17 cellular contexts compared by ENCODE assay signal in genomic region chr21:46431884-46432488, GRCh38. TPM values are rescaled to one million over a fixed set of nuclear protein-coding genes. Genes with fewer than 3 reads are reported as not detected.
DNase-seq lines count a peak whose midpoint lies in the region; ATAC-seq, FAIRE-seq and TF ChIP-seq lines count a peak whose summit lies in the region.
"Had no signal": no experiment of that assay in that cellular context is flagged by ENCODE, and none has a peak within 500 bp of the region (broad histone marks: within the 10 kb centered on the region; RNA-seq: fewer than 3 reads in every experiment).

No MANE protein-coding gene starts in this region.

- H3F3A ChIP-seq in PC-9 (ENCODE audit: insufficient read depth, low read depth): no peaks in the 10 kb centered on the region

- H3K9me2 ChIP-seq in PC-9 (ENCODE audit: insufficient read depth): no peaks in the 10 kb centered on the region

- H3K36me3 ChIP-seq in right atrium auricular region (peaks cover 75% of the 10 kb centered on the region), HepG2 (replicated peaks in 1 of 2; ENCODE audit: control insufficient read depth in 1 of 2, insufficient read depth in 2 of 2, low read length in 2 of 2) (peaks cover 24 to 66% of the 10 kb centered on the region in 2 experiments), PC-9 (ENCODE audit: low read depth) (no peaks in the 10 kb centered on the region), BE2C (peaks cover 70% of the 10 kb centered on the region)

- H3K27me3 ChIP-seq in right atrium auricular region (no peaks in the 10 kb centered on the region), HepG2 (ENCODE audit: control insufficient read depth in 1 of 2, insufficient read depth in 2 of 2, low read length in 2 of 2) (no peaks in the 10 kb centered on the region), PC-9 (ENCODE audit: insufficient read depth, low read depth) (no peaks in the 10 kb centered on the region), BE2C (no peaks in the 10 kb centered on the region)
- H3K27me3 ChIP-seq: transverse colon had no signal

- no peaks in the 10 kb centered on the region for H4K20me1 ChIP-seq in HepG2 (ENCODE audit: insufficient read depth, low read length)
- no peaks in the 10 kb centered on the region for H4K20me1 ChIP-seq in PC-9 (ENCODE audit: insufficient read depth)

- H3K4me3 ChIP-seq in right atrium auricular region (no peak overlapping the region), HepG2 (replicated peaks in 1 of 3; ENCODE audit: insufficient read depth in 1 of 3, low read depth in 2 of 3, low read length in 3 of 3) (no peak overlapping the region), PC-9 (no peak overlapping the region), BE2C (ENCODE audit: low read depth, low read length) (no peak overlapping the region)
- H3K4me3 ChIP-seq: transverse colon had no signal

- H3K4me2 ChIP-seq in HepG2 (ENCODE audit: low read depth, low read length) (no peak overlapping the region), PC-9 (no peak overlapping the region)

- no peak overlapping the region for H2AFZ ChIP-seq in HepG2 (ENCODE audit: low read length)
- no peak overlapping the region for H2AFZ ChIP-seq in PC-9

- TF ChIP-seq EP300 in HepG2 (IDR thresholded peaks at IDR 0.05; ENCODE audit: low read depth in 2 of 2, low read length in 2 of 2) (no peak), HepG2 (CRISPR knock-in tag; IDR thresholded peaks at IDR 0.05; ENCODE audit: borderline replicate concordance) (no peak)

- intact Hi-C loops in Right ventricle myocardium inferior (cut with DNase I): no loop called here
- intact Hi-C loops in activated T-helper 1 cell treated with anti-CD3 and anti-CD28 coated beads, Interleukin-12 subunit alpha, Interleukin-12 subunit beta, Interleukin-2, Interleukin-4 antibody, amounts not matched to agents 30 ng/mL and 10 ng/mL and 1 ng/mL, durations not matched to agents 14 hours and 24 hours and 36 hours (cut with micrococcal nuclease): no loop called here
- intact Hi-C loops in HepG2 (cut with micrococcal nuclease; ENCODE audit: unreplicated experiment): no loop called here
- intact Hi-C loops in PC-9 (cut with micrococcal nuclease; ENCODE audit: unreplicated experiment): no loop called here

- H3K4me1 Mint-ChIP-seq in activated T-helper 1 cell treated with anti-CD3 and anti-CD28 coated beads, Interleukin-12 subunit alpha, Interleukin-12 subunit beta, Interleukin-2, Interleukin-4 antibody, amounts not matched to agents 30 ng/mL and 10 ng/mL and 1 ng/mL, durations not matched to agents 14 hours and 24 hours and 36 hours (ENCODE audit: low read depth): no peaks in the 10 kb centered on the region
- H3K4me1 Mint-ChIP-seq in type B pancreatic cell (ENCODE audit: unreplicated experiment): no peaks in the 10 kb centered on the region
- H3K4me1 Mint-ChIP-seq: endodermal cell had no signal

- 97% methylated on average over 22 of the region's 22 CpGs for WGBS in HepG2 (ENCODE audit: low lambda C conversion rate)

- H3K79me2 ChIP-seq in HepG2 (ENCODE audit: insufficient read depth, low read length): no peaks in the 10 kb centered on the region
- H3K79me2 ChIP-seq in PC-9 (ENCODE audit: low read depth): no peaks in the 10 kb centered on the region

- H3K36me3 Mint-ChIP-seq in activated T-helper 1 cell treated with anti-CD3 and anti-CD28 coated beads, Interleukin-12 subunit alpha, Interleukin-12 subunit beta, Interleukin-2, Interleukin-4 antibody, amounts not matched to agents 30 ng/mL and 10 ng/mL and 1 ng/mL, durations not matched to agents 14 hours and 24 hours and 36 hours (ENCODE audit: low read depth): peaks cover 19% of the 10 kb centered on the region
- peaks cover 5% of the 10 kb centered on the region for H3K36me3 Mint-ChIP-seq in type B pancreatic cell

- no peak for TF ChIP-seq POLR2A in HepG2 (IDR thresholded peaks at IDR 0.05; ENCODE audit: insufficient read depth in 1 of 2, low read depth in 2 of 2, low read length in 2 of 2)

- H3K9me3 ChIP-seq in right atrium auricular region (no peaks in the 10 kb centered on the region), HepG2 (ENCODE audit: low read length) (no peaks in the 10 kb centered on the region), PC-9 (ENCODE audit: insufficient read depth, low read depth) (no peaks in the 10 kb centered on the region), BE2C (no peaks in the 10 kb centered on the region)
- H3K9me3 ChIP-seq: transverse colon had no signal

- DNase-seq in Right ventricle myocardium inferior (ENCODE audit: missing footprints) (peak; percentile 72), right atrium auricular region (ENCODE audit: low spot score) (no peak), HepG2 (ENCODE audit: low spot score) (no peak), type B pancreatic cell (ENCODE audit: extremely low spot score, unreplicated experiment) (no peak), PC-9 (no peak), BE2C (no peak), GM19240 (ENCODE audit: insufficient read length, low spot score) (no peak)
- no peak for DNase-seq in activated T-helper 1 cell treated with anti-CD3 and anti-CD28 coated beads, Interleukin-12 subunit alpha, Interleukin-12 subunit beta, Interleukin-2, Interleukin-4 antibody, amounts not matched to agents 30 ng/mL and 10 ng/mL and 1 ng/mL, durations not matched to agents 14 hours and 24 hours and 36 hours (ENCODE audit: low spot score)
- DNase-seq: activated B cell treated with CpG ODN at 0.5 μM for 24 hours, activated T-cell treated with anti-CD3 and anti-CD28 coated beads for 4 hours, foreskin melanocyte, islet precursor cell, KG1, NCI-H2029, transverse colon had no signal

- no peak for ATAC-seq in Right ventricle myocardium inferior
- ATAC-seq in HepG2: no peak

- BruUV-seq in HepG2 (replicated peaks; lab: Mats Ljungman, UMichigan): no TSS peak
- BruUV-seq in PC-9 (replicated peaks; lab: Mats Ljungman, UMichigan): no TSS peak

- TF ChIP-seq CTCF in right atrium auricular region (IDR thresholded peaks at IDR 0.05) (no peak), HepG2 (CRISPR knock-in tag; IDR thresholded peaks at IDR 0.05) (no peak), type B pancreatic cell (conservative IDR thresholded peaks at IDR 0.05) (no peak), PC-9 (conservative IDR thresholded peaks at IDR 0.05) (no peak), BE2C (IDR thresholded peaks at IDR 0.05; ENCODE audit: low read depth, low read length) (no peak)

- FAIRE-seq in HepG2 (lab: Jason Lieb, UNC): no peak

- no peak overlapping the region for H3K9ac ChIP-seq in HepG2 (ENCODE audit: insufficient read depth, low read depth, low read length)

- TF ChIP-seq RAD21 in HepG2 (CRISPR knock-in tag; IDR thresholded peaks at IDR 0.05): no peak

- CTCF ChIA-PET in HepG2 (lab: Yijun Ruan, JAX; ENCODE audit: low intra/inter-chr PET ratio, low total read pairs) (no interaction called here), PC-9 (lab: Charles Lee) (no interaction called here)

- H3K27me3 Mint-ChIP-seq in activated T-helper 1 cell treated with anti-CD3 and anti-CD28 coated beads, Interleukin-12 subunit alpha, Interleukin-12 subunit beta, Interleukin-2, Interleukin-4 antibody, amounts not matched to agents 30 ng/mL and 10 ng/mL and 1 ng/mL, durations not matched to agents 14 hours and 24 hours and 36 hours (ENCODE audit: insufficient read depth): no peaks in the 10 kb centered on the region
- no peaks in the 10 kb centered on the region for H3K27me3 Mint-ChIP-seq in type B pancreatic cell
- H3K27me3 Mint-ChIP-seq: activated B cell treated with CpG ODN at 0.5 μM for 24 hours had no signal

- no peak overlapping the region for H3K4me3 Mint-ChIP-seq in activated T-helper 1 cell treated with anti-CD3 and anti-CD28 coated beads, Interleukin-12 subunit alpha, Interleukin-12 subunit beta, Interleukin-2, Interleukin-4 antibody, amounts not matched to agents 30 ng/mL and 10 ng/mL and 1 ng/mL, durations not matched to agents 14 hours and 24 hours and 36 hours
- H3K4me3 Mint-ChIP-seq in type B pancreatic cell: no peak overlapping the region
- H3K4me3 Mint-ChIP-seq: activated B cell treated with CpG ODN at 0.5 μM for 24 hours, endodermal cell, neural crest cell had no signal

- no peak overlapping the region for H3K27ac ChIP-seq in right atrium auricular region
- H3K27ac ChIP-seq in HepG2 (ENCODE audit: extremely low read length, insufficient read depth, low read length): no peak overlapping the region
- no peak overlapping the region for H3K27ac ChIP-seq in PC-9
- H3K27ac ChIP-seq: transverse colon had no signal

- H3K4me1 ChIP-seq in right atrium auricular region (no peaks in the 10 kb centered on the region), HepG2 (ENCODE audit: insufficient read depth, low read length) (no peaks in the 10 kb centered on the region), PC-9 (replicated peaks; ENCODE audit: insufficient read depth) (no peaks in the 10 kb centered on the region), BE2C (no peaks in the 10 kb centered on the region)
- H3K4me1 ChIP-seq: transverse colon had no signal

- H3K9me3 Mint-ChIP-seq in activated T-helper 1 cell treated with anti-CD3 and anti-CD28 coated beads, Interleukin-12 subunit alpha, Interleukin-12 subunit beta, Interleukin-2, Interleukin-4 antibody, amounts not matched to agents 30 ng/mL and 10 ng/mL and 1 ng/mL, durations not matched to agents 14 hours and 24 hours and 36 hours: no peaks in the 10 kb centered on the region
- H3K9me3 Mint-ChIP-seq in type B pancreatic cell: no peaks in the 10 kb centered on the region
- H3K9me3 Mint-ChIP-seq: activated B cell treated with CpG ODN at 0.5 μM for 24 hours, endodermal cell, neural crest cell had no signal

- POLR2A ChIA-PET in HepG2 (lab: Yijun Ruan, JAX) (no interaction called here), PC-9 (lab: Charles Lee; ENCODE audit: unreplicated experiment) (no interaction called here)

- in situ Hi-C loops in HepG2 (cut with HindIII; ENCODE audit: extremely low pct_ligation_motif_present, low pct_unique_long_range_greater_than_20kb): no loop called here

- peak overlapping the region; percentile 52 for H3K27ac Mint-ChIP-seq in activated T-helper 1 cell treated with anti-CD3 and anti-CD28 coated beads, Interleukin-12 subunit alpha, Interleukin-12 subunit beta, Interleukin-2, Interleukin-4 antibody, amounts not matched to agents 30 ng/mL and 10 ng/mL and 1 ng/mL, durations not matched to agents 14 hours and 24 hours and 36 hours
- peak overlapping the region; percentile 41 for H3K27ac Mint-ChIP-seq in type B pancreatic cell
- H3K27ac Mint-ChIP-seq: activated B cell treated with CpG ODN at 0.5 μM for 24 hours, endodermal cell had no signal

RNA-seq across cellular contexts. Expression of gene DIP2A, which starts 26.7 kb away (rescaled TPM):
- total RNA-seq in Right ventricle myocardium inferior: 23.9 TPM
- total RNA-seq in right atrium auricular region: 10 to 100 TPM; 18.1 to 25.9 TPM
- total RNA-seq in activated T-helper 1 cell treated with anti-CD3 and anti-CD28 coated beads, Interleukin-12 subunit alpha, Interleukin-12 subunit beta, Interleukin-2, Interleukin-4 antibody, amounts not matched to agents 30 ng/mL and 10 ng/mL and 1 ng/mL, durations not matched to agents 14 hours and 24 hours and 36 hours: 33.5 and 33.6 TPM in 2 replicates
- total RNA-seq in HepG2 (2016; rRNA removed; fragmentation: Illumina TruSeq; extraction: Trizol): 14.3 and 18.5 TPM in 2 replicates
- 10.2 and 10.8 TPM in 2 replicates for total RNA-seq in HepG2 (2016; cell fraction: cytosol; rRNA removed; fragmentation: Illumina TruSeq; extraction: Trizol; ENCODE audit: low read depth)
- total RNA-seq in HepG2 (2016; cell fraction: insoluble cytoplasmic fraction; rRNA removed; fragmentation: Illumina TruSeq; extraction: Trizol): 13.5 and 16.4 TPM in 2 replicates
- 12.6 and 13.7 TPM in 2 replicates for total RNA-seq in HepG2 (2016; cell fraction: membrane; rRNA removed; fragmentation: Illumina TruSeq; extraction: Trizol)
- total RNA-seq in HepG2 (2016; cell fraction: nucleus; rRNA removed; fragmentation: Illumina TruSeq; extraction: Trizol): 25.8 and 30.7 TPM in 2 replicates
- polyA plus RNA-seq in HepG2 (2011; rRNA removed): 37.6 and 39.6 TPM in 2 replicates
- polyA plus RNA-seq in HepG2 (2011; cell fraction: cytosol; rRNA removed): 16.3 and 17.3 TPM in 2 replicates
- 116 and 124 TPM in 2 replicates for polyA plus RNA-seq in HepG2 (2011; cell fraction: nucleus; rRNA removed)
- 21.3 and 25.5 TPM in 2 replicates for polyA plus RNA-seq in HepG2 (2012)
- 2.1 and 2.2 TPM in 2 replicates for polyA plus RNA-seq in HepG2 (2016; cell fraction: cytosol; fragmentation: Illumina TruSeq; extraction: Trizol; ENCODE audit: low read depth)
- polyA plus RNA-seq in HepG2 (2016; cell fraction: insoluble cytoplasmic fraction; fragmentation: Illumina TruSeq; extraction: Trizol; ENCODE audit: low read depth): 13.0 and 14.5 TPM in 2 replicates
- 3.5 and 5.2 TPM in 2 replicates for polyA plus RNA-seq in HepG2 (2016; cell fraction: membrane; fragmentation: Illumina TruSeq; extraction: Trizol; ENCODE audit: low read depth)
- polyA plus RNA-seq in HepG2 (2016; cell fraction: nucleus; fragmentation: Illumina TruSeq; extraction: Trizol; ENCODE audit: insufficient read depth, low read depth): 63.2 and 73.6 TPM in 2 replicates
- polyA minus RNA-seq in HepG2 (2011; rRNA and poly(A)+ RNA removed; ENCODE audit: low replicate concordance): 62.8 and 78.2 TPM in 2 replicates
- 14.9 and 16.2 TPM in 2 replicates for polyA minus RNA-seq in HepG2 (2011; cell fraction: cytosol; rRNA and poly(A)+ RNA removed)
- polyA minus RNA-seq in HepG2 (2011; cell fraction: nucleus; rRNA and poly(A)+ RNA removed): 89.9 and 90.4 TPM in 2 replicates
- total RNA-seq in type B pancreatic cell (ENCODE audit: low replicate concordance): 37.9 and 49.4 TPM in 2 replicates
- 39.9 and 44.6 TPM in 2 replicates for total RNA-seq in PC-9 (2021)
- 15.9 TPM for polyA plus RNA-seq in BE2C (2012; ENCODE audit: insufficient read depth, insufficient read length, low read depth)
